In genomic region chr5:180353226-180353962, GRCh38 we compare ENCODE assay signal across 8 cellular contexts. TPM values are rescaled to one million over a fixed set of nuclear protein-coding genes. Genes with fewer than 3 reads are reported as not detected.
A peak's percentile ranks its signal among the peaks of the same experiment; 100 is the strongest.
DNase-seq lines count a peak whose midpoint lies in the region; ATAC-seq lines count a peak whose summit lies in the region.

TSS of gene GFPT2 (minus strand) at chr5:180353336. CDS start at chr5:180353217, 119 bp downstream.

- H3K36me3 ChIP-seq in effector memory CD4-positive, alpha-beta T cell (ENCODE audit: control insufficient read depth, insufficient read depth, low read length): no peaks in the 10 kb centered on the region

- no peak within 1 kb of the TSS for H3K27ac ChIP-seq in effector memory CD4-positive, alpha-beta T cell (ENCODE audit: insufficient read depth, low read length, poor library complexity, severe bottlenecking)

- ATAC-seq in HG02678 (IDR thresholded peaks at IDR 0.05; ENCODE audit: unreplicated experiment): peak; percentile 76

- peak; percentile 79 for DNase-seq in NCI-H345 (lab: John Stamatoyannopoulos, UW)
- DNase-seq in activated CD8-positive, alpha-beta memory T cell treated with anti-CD3 and anti-CD28 coated beads for 48 hours (ENCODE audit: low read depth in 2 of 3, low spot score in 2 of 3): peak; percentile 23 to 57 (median 55)
- DNase-seq in effector memory CD4-positive, alpha-beta T cell: peak; percentile 65 to 67 (median 66)
- peak; percentile 71 to 80 for DNase-seq in lung microvascular endothelial cell (ENCODE audit: low read depth in 2 of 2)
- peak; percentile 46 to 69 (median 57) for DNase-seq in stimulated activated CD4-positive, alpha-beta T cell treated with anti-CD3 and anti-CD28 coated beads, TNF-alpha, amount 100 ng/mL, for 24 hours (ENCODE audit: low read depth in 3 of 3)
- no peak for DNase-seq in SHP77 treated with DMSO at 0.1 percent for 48 hours (lab: John Stamatoyannopoulos, UW)

- peaks cover 33% of the 10 kb centered on the region for H3K27me3 ChIP-seq in effector memory CD4-positive, alpha-beta T cell (replicated peaks; ENCODE audit: control insufficient read depth, insufficient read depth, low read length, poor library complexity, severe bottlenecking)

- peak within 1 kb of the TSS; percentile 62 for H3K4me3 ChIP-seq in GM08714 (ENCODE audit: low read length)
- H3K4me3 ChIP-seq in effector memory CD4-positive, alpha-beta T cell (ENCODE audit: insufficient read depth, low read depth, low read length, poor library complexity, severe bottlenecking): peak within 1 kb of the TSS; percentile 59

- H3K4me1 ChIP-seq in effector memory CD4-positive, alpha-beta T cell (ENCODE audit: control insufficient read depth, insufficient read depth, low read length, poor library complexity, severe bottlenecking): peaks cover 12% of the 10 kb centered on the region

- no peaks in the 10 kb centered on the region for H3K9me3 ChIP-seq in effector memory CD4-positive, alpha-beta T cell (ENCODE audit: control insufficient read depth, low read length)

RNA-seq across cellular contexts. Expression of gene GFPT2, which starts in this region (rescaled TPM):
- total RNA-seq in lung microvascular endothelial cell: 0.79 and 1.1 TPM in 2 replicates
